11 cellular contexts compared by ENCODE assay signal in genomic region chr2:188937228-188938220, GRCh38. TPM values are rescaled to one million over a fixed set of nuclear protein-coding genes. Genes with fewer than 3 reads are reported as not detected.
A peak's percentile ranks its signal among the peaks of the same experiment; 100 is the strongest.
DNase-seq lines count a peak whose midpoint lies in the region; ATAC-seq and TF ChIP-seq lines count a peak whose summit lies in the region.
"Had no signal": no experiment of that assay in that cellular context is flagged by ENCODE, and none has a peak within 500 bp of the region (broad histone marks: within the 10 kb centered on the region; RNA-seq: fewer than 3 reads in every experiment).

No MANE protein-coding gene starts in this region.

- no peak overlapping the region for H2BK12ac ChIP-seq in mesenchymal stem cell (ENCODE audit: low read length in 2 of 2)

- no peak overlapping the region for H3K18ac ChIP-seq in mesenchymal stem cell (ENCODE audit: low read depth in 1 of 2, low read length in 2 of 2)

- H4K91ac ChIP-seq in mesenchymal stem cell (ENCODE audit: low read length), result no peak overlapping the region

- H4K8ac ChIP-seq in mesenchymal stem cell (ENCODE audit: low read length), result no peak overlapping the region

- H3K27me3 ChIP-seq in mesenchymal stem cell (ENCODE audit: control insufficient read depth in 1 of 2, insufficient read depth in 1 of 2, low read length in 2 of 2), result no peaks in the 10 kb centered on the region
- H3K27me3 ChIP-seq in tibial nerve, result no peaks in the 10 kb centered on the region
- H3K27me3 ChIP-seq: adrenal gland had no signal

- H3K27ac ChIP-seq in mesenchymal stem cell (ENCODE audit: low read length, poor library complexity, severe bottlenecking) (no peak overlapping the region), tibial nerve (peak overlapping the region; percentile 4 to 79 (median 46))

- TF ChIP-seq EP300 in tibial nerve (IDR thresholded peaks at IDR 0.05), result peak in 1 of 2 donors; percentile 67

- H2BK15ac ChIP-seq in mesenchymal stem cell (ENCODE audit: low read depth, poor library complexity, severe bottlenecking), result no peak overlapping the region

- H3K23ac ChIP-seq in mesenchymal stem cell (ENCODE audit: low read length in 2 of 2), result no peak overlapping the region

- H2AFZ ChIP-seq in mesenchymal stem cell (ENCODE audit: low read depth, low read length), result no peak overlapping the region

- H3K79me1 ChIP-seq in mesenchymal stem cell (replicated peaks; ENCODE audit: low read length, poor library complexity, severe bottlenecking), result no peaks in the 10 kb centered on the region

- TF ChIP-seq POLR2A in tibial nerve (IDR thresholded peaks at IDR 0.05), result no peak

- H3K4me3 ChIP-seq in mesenchymal stem cell (ENCODE audit: insufficient read depth in 1 of 2, low read depth in 1 of 2, low read length in 2 of 2) (peak overlapping the region in 1 of 2 experiments; percentile 37), tibial nerve (no peak overlapping the region)
- H3K4me3 ChIP-seq: adrenal gland, lung had no signal

- H3K14ac ChIP-seq in mesenchymal stem cell (ENCODE audit: low read length in 2 of 2), result no peak overlapping the region

- no peak overlapping the region for H3K4ac ChIP-seq in mesenchymal stem cell (ENCODE audit: low read depth in 1 of 2, low read length in 2 of 2)

- no peak for ATAC-seq in HG02884 (IDR thresholded peaks at IDR 0.05; ENCODE audit: unreplicated experiment)

- H3K4me1 ChIP-seq in mesenchymal stem cell (ENCODE audit: control insufficient read depth, insufficient read depth, low read depth, low read length) (no peaks in the 10 kb centered on the region), tibial nerve (peaks cover 0 to 39% (median 3%) of the 10 kb centered on the region in 4 donors)

- no peak overlapping the region for H2AK5ac ChIP-seq in mesenchymal stem cell (ENCODE audit: low read length, severe bottlenecking)

- no peak overlapping the region for H3K4me2 ChIP-seq in mesenchymal stem cell (ENCODE audit: low read length, poor library complexity, severe bottlenecking)

- no peak overlapping the region for H2BK5ac ChIP-seq in mesenchymal stem cell (ENCODE audit: low read depth, low read length, poor library complexity, severe bottlenecking)

- DNase-seq in HT1080 (ENCODE audit: low read depth), result peak; percentile 24
- peak; percentile 64 for DNase-seq in dedifferentiated amniotic fluid mesenchymal stem cell (ENCODE audit: extremely low spot score)
- DNase-seq in mesenchymal stem cell, result peak; percentile 86
- no peak for DNase-seq in tibial nerve (ENCODE audit: low spot score in 2 of 2)
- DNase-seq in NCI-H510A (lab: John Stamatoyannopoulos, UW), result no peak
- no peak for DNase-seq in effector CD4-positive, alpha-beta T cell
- DNase-seq in NCI-H2171 treated with DMSO at 0.1 percent for 48 hours (lab: John Stamatoyannopoulos, UW), result no peak
- DNase-seq: adrenal gland had no signal

- H3K9me3 ChIP-seq in mesenchymal stem cell (ENCODE audit: control insufficient read depth, low read length), result no peaks in the 10 kb centered on the region
- H3K9me3 ChIP-seq in tibial nerve, result no peaks in the 10 kb centered on the region
- H3K9me3 ChIP-seq: adrenal gland had no signal

- peak overlapping the region; percentile 80 for H3K9ac ChIP-seq in mesenchymal stem cell (ENCODE audit: low read length)

- no peak overlapping the region for H2BK120ac ChIP-seq in mesenchymal stem cell (ENCODE audit: low read depth, low read length)

- WGBS in mesenchymal stem cell, result 80% methylated on average over 1 of the region's 1 CpG
- WGBS in tibial nerve, 2 donors, result 6 to 13% methylated on average over 1 of the region's 1 CpG

- H3K36me3 ChIP-seq in mesenchymal stem cell (ENCODE audit: control insufficient read depth in 1 of 2, insufficient read depth in 2 of 2, low read depth in 1 of 2, low read length in 2 of 2) (no peaks in the 10 kb centered on the region), tibial nerve (no peaks in the 10 kb centered on the region)
- H3K36me3 ChIP-seq: adrenal gland had no signal

- no peak for TF ChIP-seq CTCF in tibial nerve (IDR thresholded peaks at IDR 0.05)

RNA-seq across cellular contexts. Expression of gene COL3A1, which starts 36.6 kb away (rescaled TPM):
- total RNA-seq in HT1080 (2014; rRNA removed; shearing (Covaris generic)), result not detected in 2 replicates
- polyA plus RNA-seq in HT1080 (2015; cell fraction: cytosol; rRNA removed), result 0.05 TPM in 1 of 2 replicates, not detected in the other
- 0.27 TPM in 1 of 2 replicates, not detected in the other for polyA plus RNA-seq in HT1080 (2015; cell fraction: nucleus; rRNA removed)
- polyA plus RNA-seq in mesenchymal stem cell (2013, experiment 1 of 2), result 3,787 TPM
- 4,096 TPM for polyA plus RNA-seq in mesenchymal stem cell (2013, experiment 2 of 2)
- 100 to 1,000 TPM in 2 of 4 donors, 10 to 100 TPM in 2; 77.1 to 205 (median 115) TPM for total RNA-seq in tibial nerve
- total RNA-seq: T-helper 2 cell treated with Interferon-gamma antibody and Interleukin-4, amounts not matched to agents 100 ng/mL and 5 ng/mL, for 36 hours had no signal

Comparison
In these comparisons a context has a peak if more than half of its experiments do, and no peak if none do; other contexts are left out.
1. DNase-seq: peak in HT1080 (single experiment), dedifferentiated amniotic fluid mesenchymal stem cell (single experiment) and mesenchymal stem cell (single experiment); none in tibial nerve (0 of 2), NCI-H510A (single experiment), effector CD4-positive, alpha-beta T cell (single experiment) and NCI-H2171 treated with DMSO at 0.1 percent for 48 hours (single experiment).
2. RNA of gene COL3A1, which starts 36.6 kb away (total RNA-seq): 77.1 to 205 TPM in tibial nerve; not detected in HT1080; every median in the first group is over 10 times any median in the second.